Comparison of ENCODE assay signal across 27 cellular contexts in genomic region chr1:190752131-190752530, GRCh38.
DNase-seq lines count a peak whose midpoint lies in the region; ATAC-seq, FAIRE-seq and TF ChIP-seq lines count a peak whose summit lies in the region.
"Had no signal": no experiment of that assay in that cellular context is flagged by ENCODE, and none has a peak within 500 bp of the region (broad histone marks: within the 10 kb centered on the region; RNA-seq: fewer than 3 reads in every experiment).

No MANE protein-coding gene starts in this region.

- H4K20me1 ChIP-seq in IMR-90 (ENCODE audit: insufficient read depth, low read length), result no peaks in the 10 kb centered on the region
- H4K20me1 ChIP-seq in K562 (replicated peaks; ENCODE audit: control insufficient read depth, insufficient read depth, low read length), result no peaks in the 10 kb centered on the region
- H4K20me1 ChIP-seq: BLaER1 had no signal

- no TSS peak for BruUV-seq in IMR-90 (replicated peaks; lab: Mats Ljungman, UMichigan)
- no TSS peak for BruUV-seq in K562 (replicated peaks; lab: Mats Ljungman, UMichigan)

- TF ChIP-seq EP300 in A549 (IDR thresholded peaks at IDR 0.05) (no peak), K562 (IDR thresholded peaks at IDR 0.05; ENCODE audit: low read length) (no peak)

- H2BK20ac ChIP-seq in IMR-90 (ENCODE audit: low read depth, low read length), result no peak overlapping the region

- H4K91ac ChIP-seq in IMR-90 (ENCODE audit: insufficient read depth, low read depth, low read length), result no peak overlapping the region

- H3K4ac ChIP-seq in IMR-90 (ENCODE audit: low read depth, low read length), result no peak overlapping the region

- TF ChIP-seq RAD21 in A549 (conservative IDR thresholded peaks at IDR 0.05 in 1 of 2, IDR thresholded peaks at IDR 0.05 in 1 of 2) (no peak), IMR-90 (IDR thresholded peaks at IDR 0.05; ENCODE audit: low read length) (no peak), K562 (CRISPR knock-in tag; conservative IDR thresholded peaks at IDR 0.05 in 1 of 2, IDR thresholded peaks at IDR 0.05 in 1 of 2) (no peak)

- no peak overlapping the region for H3K27ac ChIP-seq in A549
- H3K27ac ChIP-seq in IMR-90 (ENCODE audit: insufficient read depth, low read length), result no peak overlapping the region
- H3K27ac ChIP-seq in K562 (ENCODE audit: extremely low read depth, low read depth, low read length), result no peak overlapping the region
- H3K27ac ChIP-seq: 22Rv1, BLaER1, C4-2B had no signal

- no peaks in the 10 kb centered on the region for H3K79me1 ChIP-seq in IMR-90 (ENCODE audit: low read depth in 1 of 2, low read length in 2 of 2)

- H3K4me3 ChIP-seq in A549 (no peak overlapping the region), IMR-90 (ENCODE audit: insufficient read depth, low read depth, low read length) (no peak overlapping the region), K562 (no peak overlapping the region)
- H3K4me3 ChIP-seq: BLaER1, GM12878 had no signal

- H3K18ac ChIP-seq in IMR-90 (ENCODE audit: low read depth, low read length), result no peak overlapping the region

- H3K9ac ChIP-seq in IMR-90 (ENCODE audit: low read depth, low read length) (no peak overlapping the region), K562 (ENCODE audit: insufficient read depth in 1 of 2, low read depth in 2 of 2, low read length in 2 of 2) (no peak overlapping the region)
- H3K9ac ChIP-seq: BLaER1 had no signal

- no peak for FAIRE-seq in A549 (lab: Jason Lieb, UNC)
- FAIRE-seq in K562 (lab: Jason Lieb, UNC), result no peak
- FAIRE-seq: GM12878, GM12892, GM18507, GM19239 had no signal

- intact Hi-C loops in IMR-90 (cut with micrococcal nuclease) (loop anchor here (10.0 kb wide), 1 partner anchor 277 kb away; the partner anchor contains the start of gene BRINP3), K562 (cut with micrococcal nuclease) (no loop called here)

- no peak overlapping the region for H2BK15ac ChIP-seq in IMR-90 (ENCODE audit: low read depth, low read length)

- dilution Hi-C loops in IMR-90 (cut with HindIII; ENCODE audit: low sequenced_read_pairs, unreplicated experiment), result no loop called here

- no peaks in the 10 kb centered on the region for H3K9me3 ChIP-seq in A549
- no peaks in the 10 kb centered on the region for H3K9me3 ChIP-seq in IMR-90 (ENCODE audit: control insufficient read depth, insufficient read depth, low read length)
- no peaks in the 10 kb centered on the region for H3K9me3 ChIP-seq in K562 (replicated peaks; ENCODE audit: control insufficient read depth, insufficient read depth, low read depth, low read length)
- H3K9me3 ChIP-seq: BE2C, BLaER1, Caco-2 had no signal

- no peak overlapping the region for H2BK120ac ChIP-seq in IMR-90 (ENCODE audit: low read depth, low read length)

- POLR2A ChIA-PET in A549 (lab: Yijun Ruan, JAX) (no interaction called here), IMR-90 (lab: Charles Lee; ENCODE audit: unreplicated experiment) (no interaction called here), K562 (lab: Yijun Ruan, JAX) (no interaction called here)

- H3K36me3 ChIP-seq in IMR-90 (ENCODE audit: control insufficient read depth, insufficient read depth, low read length) (no peaks in the 10 kb centered on the region), K562 (ENCODE audit: control insufficient read depth, insufficient read depth, low read length) (no peaks in the 10 kb centered on the region)
- H3K36me3 ChIP-seq: BE2C, BLaER1 had no signal

- in situ Hi-C loops in IMR-90 (cut with MboI; ENCODE audit: low sequenced_read_pairs) (no loop called here), K562 (cut with MboI) (no loop called here)

- no peak overlapping the region for H4K5ac ChIP-seq in IMR-90 (ENCODE audit: low read depth, low read length)

- no peak overlapping the region for H2AK5ac ChIP-seq in IMR-90 (ENCODE audit: low read depth, low read length)

- H3K14ac ChIP-seq in IMR-90 (replicated peaks; ENCODE audit: low read depth, low read length), result no peak overlapping the region

- no peak overlapping the region for H2AK9ac ChIP-seq in IMR-90 (replicated peaks; ENCODE audit: low read depth, low read length, poor library complexity)

- no peaks in the 10 kb centered on the region for H3K27me3 ChIP-seq in IMR-90 (ENCODE audit: control insufficient read depth, insufficient read depth, low read length)
- H3K27me3 ChIP-seq in K562 (ENCODE audit: control insufficient read depth in 2 of 2, insufficient read depth in 2 of 2, low read length in 2 of 2), result no peaks in the 10 kb centered on the region
- H3K27me3 ChIP-seq: BE2C, BLaER1 had no signal

- TF ChIP-seq CTCF in A549 (IDR thresholded peaks at IDR 0.05) (no peak), IMR-90 (conservative IDR thresholded peaks at IDR 0.05; ENCODE audit: low read depth, low read length) (no peak), K562 (IDR thresholded peaks at IDR 0.05 in 2 of 3, conservative IDR thresholded peaks at IDR 0.05 in 1 of 3; ENCODE audit: insufficient read depth in 2 of 3, low read depth in 1 of 3, low read length in 3 of 3) (no peak)

- WGBS in A549 (ENCODE audit: missing lambda C conversion rate), result 39% methylated on average over 2 of the region's 2 CpGs
- no CpG with 5 or more reads among the region's 2 CpGs for WGBS in IMR-90 (ENCODE audit: extremely low coverage in 2 of 2, insufficient read length in 1 of 2), 2 experiments
- 7% methylated on average over 2 of the region's 2 CpGs for WGBS in K562 (ENCODE audit: insufficient coverage, low coverage, missing lambda C conversion rate)

- ATAC-seq in A549 (no peak), IMR-90 (ENCODE audit: low read depth) (no peak), K562 (no peak), HG02938 (IDR thresholded peaks at IDR 0.05; ENCODE audit: unreplicated experiment) (no peak)
- ATAC-seq: CD8-positive, alpha-beta T cell; GM12878 had no signal

- H3K4me1 ChIP-seq in A549 (no peaks in the 10 kb centered on the region), IMR-90 (ENCODE audit: control insufficient read depth, insufficient read depth, low read length) (peaks cover 2% of the 10 kb centered on the region; the same call in 1 of the 2 replicates), K562 (replicated peaks in 1 of 2; ENCODE audit: control insufficient read depth in 2 of 2, insufficient read depth in 2 of 2, low read length in 2 of 2) (no peaks in the 10 kb centered on the region)
- H3K4me1 ChIP-seq: BE2C, BLaER1, Caco-2 had no signal

- H3K4me2 ChIP-seq in A549, result no peak overlapping the region
- H3K4me2 ChIP-seq in IMR-90 (ENCODE audit: low read depth, low read length), result no peak overlapping the region
- no peak overlapping the region for H3K4me2 ChIP-seq in K562 (ENCODE audit: insufficient read depth, low read length)
- H3K4me2 ChIP-seq: BLaER1 had no signal

- no peak overlapping the region for H2BK5ac ChIP-seq in IMR-90 (ENCODE audit: low read depth, low read length, poor library complexity, severe bottlenecking)

- H3K79me2 ChIP-seq in K562 (ENCODE audit: control insufficient read depth, insufficient read depth, low read length), result no peaks in the 10 kb centered on the region

- DNase-seq in NCI-H2171 treated with DMSO at 0.1 percent for 48 hours (lab: John Stamatoyannopoulos, UW), result peak; percentile 75
- no peak for DNase-seq in NCI-H2171 (lab: John Stamatoyannopoulos, UW)
- no peak for DNase-seq in A549 (ENCODE audit: low read depth in 1 of 2, low spot score in 1 of 2)
- no peak for DNase-seq in IMR-90
- no peak for DNase-seq in K562 (ENCODE audit: extremely low read depth in 1 of 4, low spot score in 3 of 4)
- DNase-seq in cortex of kidney (lab: John Stamatoyannopoulos, UW), result no peak
- DNase-seq: ACHN; BE2C; Caco-2; Calu3; CD4-positive, alpha-beta T cell; CD8-positive, alpha-beta T cell; DMS 273 treated with DMSO at 0.1 percent for 48 hours; DMS153; DMS53; DMS79; DND-41; EL; GDM1 had no signal

- no peak overlapping the region for H3K56ac ChIP-seq in IMR-90 (ENCODE audit: extremely low read depth, insufficient read depth, low read length)

- no peak overlapping the region for H3K23ac ChIP-seq in IMR-90 (ENCODE audit: low read depth, low read length)

- CTCF ChIA-PET in A549 (lab: Yijun Ruan, JAX), result no interaction called here
- CTCF ChIA-PET in IMR-90 (lab: Yijun Ruan, JAX), result no interaction called here
- CTCF ChIA-PET in K562 (lab: Yijun Ruan, JAX; ENCODE audit: low intra/inter-chr PET ratio), result no interaction called here

- H3K9me1 ChIP-seq in IMR-90 (ENCODE audit: insufficient read depth, low read length), result no peaks in the 10 kb centered on the region
- H3K9me1 ChIP-seq in K562 (ENCODE audit: control insufficient read depth, insufficient read depth, low read length), result no peaks in the 10 kb centered on the region

- TF ChIP-seq POLR2A in A549 (IDR thresholded peaks at IDR 0.05; ENCODE audit: low read length), result no peak
- TF ChIP-seq POLR2A in IMR-90 (IDR thresholded peaks at IDR 0.05; ENCODE audit: low read depth, low read length), result no peak
- no peak for TF ChIP-seq POLR2A in K562 (conservative IDR thresholded peaks at IDR 0.05)

- no peak overlapping the region for H4K8ac ChIP-seq in IMR-90 (ENCODE audit: low read depth in 2 of 2, low read length in 2 of 2)

- H2AFZ ChIP-seq in IMR-90 (replicated peaks; ENCODE audit: low read length, poor library complexity) (no peak overlapping the region), K562 (ENCODE audit: low read depth, low read length) (no peak overlapping the region)

TF ChIP-seq in A549, 52 proteins besides CTCF, POLR2A, EP300 and RAD21 (continues in another document):
- TF ChIP-seq TFCP2L1 (CRISPR knock-in tag; IDR thresholded peaks at IDR 0.05), result no peak
- TF ChIP-seq HDAC2 (IDR thresholded peaks at IDR 0.05), result no peak
- no peak for TF ChIP-seq GATA3 (IDR thresholded peaks at IDR 0.05; ENCODE audit: borderline replicate concordance)

TF ChIP-seq in IMR-90, 13 proteins besides CTCF, POLR2A, EP300 and RAD21:
- TF ChIP-seq MAFK (IDR thresholded peaks at IDR 0.05; ENCODE audit: low read depth, low read length) (peak; percentile 29; the same call in 1 of the 2 replicates), MAZ (IDR thresholded peaks at IDR 0.05; ENCODE audit: borderline replicate concordance, low read depth, low read length) (no peak)

TF ChIP-seq in K562, 482 proteins besides CTCF, POLR2A, EP300 and RAD21 (continues in another document):
- TF ChIP-seq ZNF324 (CRISPR knock-in tag; IDR thresholded peaks at IDR 0.05), result no peak
- TF ChIP-seq TBL1XR1 (IDR thresholded peaks at IDR 0.05; ENCODE audit: low read length in 2 of 2), result no peak
- no peak for TF ChIP-seq STAT5A (IDR thresholded peaks at IDR 0.05; ENCODE audit: borderline replicate concordance, low read length)
- no peak for TF ChIP-seq CBFA2T2 (conservative IDR thresholded peaks at IDR 0.05)
- TF ChIP-seq C11orf30 (IDR thresholded peaks at IDR 0.05; ENCODE audit: low read depth), result peak; percentile 34; the same call in 1 of the 2 replicates
